Comparison of ENCODE assay signal across 9 cellular contexts in the genomic region with DNA sequence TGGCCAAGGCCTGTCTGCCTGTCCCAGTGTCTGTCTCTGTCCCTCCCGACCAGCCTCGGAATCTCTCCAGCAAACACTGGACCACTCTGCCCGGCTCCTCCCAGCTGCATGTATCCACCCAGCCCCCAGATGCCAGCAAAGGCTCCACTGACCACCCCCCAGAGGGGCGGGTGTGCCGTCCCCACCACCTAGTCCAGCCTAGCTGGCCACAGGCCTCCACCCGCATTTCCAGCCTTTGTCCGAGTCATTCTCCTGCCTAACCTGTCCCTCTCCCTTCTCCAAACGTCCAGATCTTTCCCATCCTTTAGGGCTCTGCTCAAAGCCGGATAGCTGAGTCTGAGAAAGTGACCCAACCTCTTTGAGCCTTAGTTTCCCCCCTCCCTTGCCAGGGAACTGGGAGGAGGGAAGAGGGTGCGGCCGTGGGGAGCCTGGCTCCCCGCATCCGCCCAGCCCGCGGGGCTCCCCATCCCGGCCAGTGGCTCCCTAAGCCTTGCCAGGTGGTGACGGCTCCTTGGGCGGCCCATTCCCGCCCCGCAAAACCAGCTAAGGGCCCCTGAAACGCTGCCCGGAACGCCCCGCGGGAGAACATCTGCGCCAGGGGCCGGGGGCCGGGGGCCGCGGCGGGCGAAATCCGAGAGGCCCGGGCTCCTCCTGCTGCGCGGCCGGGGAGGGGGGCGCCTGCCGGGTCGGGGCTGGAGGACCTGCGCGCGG. TPM values are rescaled to one million over a fixed set of nuclear protein-coding genes. Genes with fewer than 3 reads are reported as not detected.
DNase-seq lines count a peak whose midpoint lies in the region; ATAC-seq and TF ChIP-seq lines count a peak whose summit lies in the region.
"Had no signal": no experiment of that assay in that cellular context is flagged by ENCODE, and none has a peak within 500 bp of the region (broad histone marks: within the 10 kb centered on the region; RNA-seq: fewer than 3 reads in every experiment).

No MANE protein-coding gene starts in this region.

- no peak for ATAC-seq in activated CD4-positive, alpha-beta T cell treated with anti-CD3 and anti-CD28 coated beads for 36 hours
- no peak for ATAC-seq in stimulated activated memory B cell treated with anti-CD40 and anti-IgM and Interleukin-4, amounts not matched to agents 10 μg/mL and 1 μg/mL and 100 μg/mL, for 72 hours
- no peak for ATAC-seq in GM21381 (IDR thresholded peaks at IDR 0.05; ENCODE audit: unreplicated experiment)
- ATAC-seq in stimulated activated naive B cell treated with anti-CD40 and anti-IgM and Interleukin-4, amounts not matched to agents 10 μg/mL and 1 μg/mL and 100 μg/mL, for 72 hours (replicated peaks) = no peak

- TF ChIP-seq CTCF in RWPE1 (conservative IDR thresholded peaks at IDR 0.05; ENCODE audit: low read depth) = no peak

- no CpG with 5 or more reads among the region's 43 CpGs for WGBS in iPS DF 6.9 (ENCODE audit: insufficient coverage, insufficient read length)

- intact Hi-C loops in activated CD4-positive, alpha-beta T cell treated with anti-CD3 and anti-CD28 coated beads for 36 hours (cut with DNase I, micrococcal nuclease) = no loop called here

- peaks cover 7% of the 10 kb centered on the region for H3K4me1 ChIP-seq in iPS DF 6.9 (ENCODE audit: control insufficient read depth, insufficient read depth, low read length)

- no peaks in the 10 kb centered on the region; the same call in 1 of the 2 replicates for H3K27me3 ChIP-seq in iPS DF 6.9 (ENCODE audit: control insufficient read depth, insufficient read depth, low read length)

- DNase-seq in activated CD4-positive, alpha-beta T cell treated with anti-CD3 and anti-CD28 coated beads for 36 hours = no peak
- DNase-seq in activated CD4-positive, alpha-beta T cell treated with anti-CD3 and anti-CD28 coated beads, Interleukin-2, amount 50 U/mL, for 1 hour = no peak
- DNase-seq in RWPE1 (ENCODE audit: low spot score) (no peak), iPS DF 6.9 (ENCODE audit: low read depth, low spot score) (no peak), KBM-7 (no peak)
- DNase-seq in stimulated activated naive B cell treated with anti-CD40 and anti-IgM and Interleukin-4, amounts not matched to agents 10 μg/mL and 1 μg/mL and 100 μg/mL, for 72 hours = no peak

- peak overlapping the region; percentile 17 for H3K4me3 Mint-ChIP-seq in activated CD4-positive, alpha-beta T cell treated with anti-CD3 and anti-CD28 coated beads for 36 hours
- no peak overlapping the region for H3K4me3 Mint-ChIP-seq in stimulated activated memory B cell treated with anti-CD40 and anti-IgM and Interleukin-4, amounts not matched to agents 10 μg/mL and 1 μg/mL and 100 μg/mL, for 72 hours
- H3K4me3 Mint-ChIP-seq in stimulated activated naive B cell treated with anti-CD40 and anti-IgM and Interleukin-4, amounts not matched to agents 10 μg/mL and 1 μg/mL and 100 μg/mL, for 72 hours = peak overlapping the region in 1 of 2 donors; percentile 61

- H3K36me3 Mint-ChIP-seq in activated CD4-positive, alpha-beta T cell treated with anti-CD3 and anti-CD28 coated beads for 36 hours (ENCODE audit: low read depth) = no peaks in the 10 kb centered on the region
- H3K36me3 Mint-ChIP-seq in stimulated activated memory B cell treated with anti-CD40 and anti-IgM and Interleukin-4, amounts not matched to agents 10 μg/mL and 1 μg/mL and 100 μg/mL, for 72 hours = no peaks in the 10 kb centered on the region
- H3K36me3 Mint-ChIP-seq in stimulated activated naive B cell treated with anti-CD40 and anti-IgM and Interleukin-4, amounts not matched to agents 10 μg/mL and 1 μg/mL and 100 μg/mL, for 72 hours = no peaks in the 10 kb centered on the region

- H3K27ac ChIP-seq in RWPE1 = peak overlapping the region; percentile 85
- no peak overlapping the region for H3K27ac ChIP-seq in iPS DF 6.9 (ENCODE audit: low read length)

- peaks cover 3% of the 10 kb centered on the region for H3K4me1 Mint-ChIP-seq in activated CD4-positive, alpha-beta T cell treated with anti-CD3 and anti-CD28 coated beads for 36 hours
- peaks cover 21% of the 10 kb centered on the region for H3K4me1 Mint-ChIP-seq in stimulated activated memory B cell treated with anti-CD40 and anti-IgM and Interleukin-4, amounts not matched to agents 10 μg/mL and 1 μg/mL and 100 μg/mL, for 72 hours
- H3K4me1 Mint-ChIP-seq in stimulated activated naive B cell treated with anti-CD40 and anti-IgM and Interleukin-4, amounts not matched to agents 10 μg/mL and 1 μg/mL and 100 μg/mL, for 72 hours = peaks cover 9 to 15% of the 10 kb centered on the region in 2 donors

- CTCF ChIA-PET in activated CD4-positive, alpha-beta T cell treated with anti-CD3 and anti-CD28 coated beads for 36 hours (lab: Charles Lee) = no interaction called here
- CTCF ChIA-PET in RWPE1 (lab: Yijun Ruan, JAX) = interaction anchor here (0.6 to 0.7 kb wide), 3 partner anchors 46 to 270 kb away, joined by 3 read pairs; no protein-coding TSS in a partner anchor

- in situ Hi-C loops in KBM-7 (cut with MboI; ENCODE audit: low pct_unique_long_range_greater_than_20kb, low sequenced_read_pairs) = no loop called here

- no peaks in the 10 kb centered on the region for H3K36me3 ChIP-seq in iPS DF 6.9 (ENCODE audit: control insufficient read depth, insufficient read depth, low read length)

- POLR2A ChIA-PET in activated CD4-positive, alpha-beta T cell treated with anti-CD3 and anti-CD28 coated beads for 36 hours (lab: Charles Lee) = no interaction called here
- POLR2A ChIA-PET in RWPE1 (lab: Yijun Ruan, JAX; ENCODE audit: low non-redundant PET) = interaction anchor here (0.6 kb wide), 1 partner anchor 19 kb away, joined by 3 read pairs; no protein-coding TSS in a partner anchor

- no peaks in the 10 kb centered on the region for H3K9me3 Mint-ChIP-seq in activated CD4-positive, alpha-beta T cell treated with anti-CD3 and anti-CD28 coated beads for 36 hours (ENCODE audit: low read depth)
- peaks cover 3% of the 10 kb centered on the region for H3K9me3 Mint-ChIP-seq in stimulated activated memory B cell treated with anti-CD40 and anti-IgM and Interleukin-4, amounts not matched to agents 10 μg/mL and 1 μg/mL and 100 μg/mL, for 72 hours
- H3K9me3 Mint-ChIP-seq in stimulated activated naive B cell treated with anti-CD40 and anti-IgM and Interleukin-4, amounts not matched to agents 10 μg/mL and 1 μg/mL and 100 μg/mL, for 72 hours = peaks cover 0 to 1% of the 10 kb centered on the region in 2 donors
- H3K9me3 Mint-ChIP-seq: central memory CD8-positive, alpha-beta T cell had no signal

- peak overlapping the region; percentile 42; the same call in 1 of the 2 replicates for H3K4me3 ChIP-seq in iPS DF 6.9 (ENCODE audit: low read length)

- H3K9me3 ChIP-seq in iPS DF 6.9 (ENCODE audit: control insufficient read depth, insufficient read depth, low read length) = no peaks in the 10 kb centered on the region

- H3K27me3 Mint-ChIP-seq in activated CD4-positive, alpha-beta T cell treated with anti-CD3 and anti-CD28 coated beads for 36 hours = peaks cover 27% of the 10 kb centered on the region
- peaks cover 68% of the 10 kb centered on the region for H3K27me3 Mint-ChIP-seq in stimulated activated memory B cell treated with anti-CD40 and anti-IgM and Interleukin-4, amounts not matched to agents 10 μg/mL and 1 μg/mL and 100 μg/mL, for 72 hours
- peaks cover 37 to 54% of the 10 kb centered on the region in 2 donors for H3K27me3 Mint-ChIP-seq in stimulated activated naive B cell treated with anti-CD40 and anti-IgM and Interleukin-4, amounts not matched to agents 10 μg/mL and 1 μg/mL and 100 μg/mL, for 72 hours

- H3K27ac Mint-ChIP-seq in activated CD4-positive, alpha-beta T cell treated with anti-CD3 and anti-CD28 coated beads for 36 hours = no peak overlapping the region
- peak overlapping the region; percentile 43 for H3K27ac Mint-ChIP-seq in stimulated activated memory B cell treated with anti-CD40 and anti-IgM and Interleukin-4, amounts not matched to agents 10 μg/mL and 1 μg/mL and 100 μg/mL, for 72 hours
- no peak overlapping the region for H3K27ac Mint-ChIP-seq in stimulated activated naive B cell treated with anti-CD40 and anti-IgM and Interleukin-4, amounts not matched to agents 10 μg/mL and 1 μg/mL and 100 μg/mL, for 72 hours

RNA-seq across cellular contexts. Expression of a gene that starts 34.6 kb away (rescaled TPM):
- 1 to 10 TPM; 4.8 to 9.3 TPM for total RNA-seq in activated CD4-positive, alpha-beta T cell treated with anti-CD3 and anti-CD28 coated beads for 36 hours

RNA-seq across cellular contexts. Expression of a gene that starts 48.3 kb away (rescaled TPM):
- 10 to 100 TPM; 14.8 to 15.3 TPM for total RNA-seq in activated CD4-positive, alpha-beta T cell treated with anti-CD3 and anti-CD28 coated beads for 36 hours
